ENCODE assay signal across 1 cellular context in genomic region chr3:18716101-18716500, GRCh38.
TF ChIP-seq lines count a peak whose summit lies in the region.

No MANE protein-coding gene starts in this region.

TF ChIP-seq in WTC11, 78 proteins besides CTCF, POLR2A, EP300 and RAD21 (continued from another document):
- TF ChIP-seq ARID4B (CRISPR knock-in tag; IDR thresholded peaks at IDR 0.05; ENCODE audit: borderline replicate concordance) (no peak), ATF6 (CRISPR knock-in tag; IDR thresholded peaks at IDR 0.05) (no peak), SMAD3 (CRISPR knock-in tag; IDR thresholded peaks at IDR 0.05; ENCODE audit: borderline replicate concordance) (no peak), NFYB (CRISPR knock-in tag; conservative IDR thresholded peaks at IDR 0.05; ENCODE audit: low read depth) (no peak), USF1 (CRISPR knock-in tag; IDR thresholded peaks at IDR 0.05) (no peak), MYBL2 (CRISPR knock-in tag; IDR thresholded peaks at IDR 0.05) (no peak), USF2 (CRISPR knock-in tag; IDR thresholded peaks at IDR 0.05) (no peak), TCF7 (CRISPR knock-in tag; IDR thresholded peaks at IDR 0.05; ENCODE audit: low read depth) (no peak), NFATC4 (CRISPR knock-in tag; IDR thresholded peaks at IDR 0.05) (no peak), CREB1 (CRISPR knock-in tag; IDR thresholded peaks at IDR 0.05) (no peak)
TF ChIP-seq in WTC11: peak in this region for 0.
